In the genomic region with DNA sequence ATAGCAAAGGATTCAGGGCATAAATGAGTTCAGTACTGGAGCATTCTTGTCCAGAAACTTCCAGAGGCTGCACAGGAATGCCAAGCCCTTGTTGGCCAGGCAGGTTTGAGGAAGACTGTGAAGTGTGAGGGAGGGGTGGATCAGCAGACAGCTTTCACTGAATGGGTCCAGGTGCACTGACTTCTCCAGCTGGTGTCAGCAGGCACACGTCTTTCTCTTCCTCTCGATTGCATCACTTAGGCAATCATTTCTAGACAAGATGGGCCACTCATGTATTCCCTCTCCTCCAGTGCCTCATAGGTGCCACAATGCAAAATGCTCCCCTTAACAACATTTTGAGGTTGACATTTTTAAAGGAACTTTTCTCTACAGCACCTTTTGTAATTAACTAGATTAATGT, we compare ENCODE assay signal across 9 cellular contexts. TPM values are rescaled to one million over a fixed set of nuclear protein-coding genes. Genes with fewer than 3 reads are reported as not detected.
DNase-seq lines count a peak whose midpoint lies in the region; ATAC-seq and TF ChIP-seq lines count a peak whose summit lies in the region.
"Had no signal": no experiment of that assay in that cellular context is flagged by ENCODE, and none has a peak within 500 bp of the region (broad histone marks: within the 10 kb centered on the region; RNA-seq: fewer than 3 reads in every experiment).

No MANE protein-coding gene starts in this region.

- peak; percentile 2 for DNase-seq in NCI-H748 treated with DMSO at 0.1 percent for 48 hours (lab: John Stamatoyannopoulos, UW)
- no peak for DNase-seq in natural killer cell
- DNase-seq in globus pallidus (ENCODE audit: low spot score) = no peak
- no peak for DNase-seq in D341Med (ENCODE audit: low spot score)
- no peak for DNase-seq in osteocyte (ENCODE audit: extremely low spot score, unreplicated experiment)
- DNase-seq: amygdala had no signal

- no peaks in the 10 kb centered on the region for H3K36me3 ChIP-seq in liver (ENCODE audit: control insufficient read depth in 4 of 4, insufficient read depth in 3 of 4, low read depth in 1 of 4, low read length in 3 of 4)

- H3K4me1 Mint-ChIP-seq in natural killer cell (no peaks in the 10 kb centered on the region), osteocyte (ENCODE audit: unreplicated experiment) (peaks cover 17% of the 10 kb centered on the region)

- H3K27me3 Mint-ChIP-seq in natural killer cell (ENCODE audit: low read depth in 2 of 2) (peaks cover 0 to 3% of the 10 kb centered on the region in 2 donors), osteocyte (ENCODE audit: unreplicated experiment) (peaks cover 13% of the 10 kb centered on the region)

- H3K4me3 Mint-ChIP-seq in natural killer cell = no peak overlapping the region
- no peak overlapping the region for H3K4me3 Mint-ChIP-seq in osteocyte (ENCODE audit: unreplicated experiment)

- ATAC-seq in GM19023 (IDR thresholded peaks at IDR 0.05; ENCODE audit: unreplicated experiment) (peak; percentile 72), HG02981 (IDR thresholded peaks at IDR 0.05; ENCODE audit: unreplicated experiment) (peak; percentile 90), natural killer cell (no peak)

- H3K27me3 ChIP-seq in liver (ENCODE audit: control insufficient read depth in 4 of 4, insufficient read depth in 4 of 4, low read length in 3 of 4) = no peaks in the 10 kb centered on the region

- peaks cover 7% of the 10 kb centered on the region for H3K36me3 Mint-ChIP-seq in natural killer cell
- peaks cover 6% of the 10 kb centered on the region for H3K36me3 Mint-ChIP-seq in osteocyte (ENCODE audit: unreplicated experiment)

- H3K27ac Mint-ChIP-seq in natural killer cell (no peak overlapping the region), osteocyte (ENCODE audit: unreplicated experiment) (no peak overlapping the region)

- 11% methylated on average over 2 of the region's 2 CpGs for WGBS in liver

- H3K4me3 ChIP-seq in liver (ENCODE audit: low read depth in 1 of 3, low read length in 3 of 3) = no peak overlapping the region

- TF ChIP-seq CTCF in liver (IDR thresholded peaks at IDR 0.05; ENCODE audit: low read depth, low read length, missing input control) = peak; percentile 18
- TF ChIP-seq CTCF in natural killer cell (IDR thresholded peaks at IDR 0.05) = no peak
- no peak for TF ChIP-seq CTCF in osteocyte (IDR thresholded peaks at IDR 0.05)

- no peak overlapping the region for H3K9ac ChIP-seq in liver (ENCODE audit: low read depth in 1 of 2, low read length in 2 of 2)

- no peaks in the 10 kb centered on the region for H3K9me3 Mint-ChIP-seq in natural killer cell
- H3K9me3 Mint-ChIP-seq in osteocyte (ENCODE audit: unreplicated experiment) = no peaks in the 10 kb centered on the region

- H3K4me1 ChIP-seq in liver (ENCODE audit: control insufficient read depth in 4 of 4, insufficient read depth in 4 of 4, low read length in 3 of 4) = peaks cover 0 to 8% (median 2%) of the 10 kb centered on the region in 4 donors

- no peaks in the 10 kb centered on the region for H3K9me3 ChIP-seq in liver (ENCODE audit: control insufficient read depth in 4 of 4, low read length in 3 of 4)

- TF ChIP-seq RAD21 in liver (IDR thresholded peaks at IDR 0.05) = peak; percentile 71 to 72

- intact Hi-C loops in natural killer cell (cut with micrococcal nuclease) = no loop called here

- H3K27ac ChIP-seq in liver (ENCODE audit: low read depth in 1 of 2, low read length in 2 of 2) = no peak overlapping the region

TF ChIP-seq in liver, 16 proteins besides CTCF, POLR2A, EP300 and RAD21:
- TF ChIP-seq, protein P1, sequence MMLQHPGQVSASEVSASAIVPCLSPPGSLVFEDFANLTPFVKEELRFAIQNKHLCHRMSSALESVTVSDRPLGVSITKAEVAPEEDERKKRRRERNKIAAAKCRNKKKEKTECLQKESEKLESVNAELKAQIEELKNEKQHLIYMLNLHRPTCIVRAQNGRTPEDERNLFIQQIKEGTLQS (IDR thresholded peaks at IDR 0.05) = peak; percentile 86
- TF ChIP-seq HNF4A (conservative IDR thresholded peaks at IDR 0.05) = peak in 1 of 2 donors; percentile 6
- TF ChIP-seq, protein P2, sequence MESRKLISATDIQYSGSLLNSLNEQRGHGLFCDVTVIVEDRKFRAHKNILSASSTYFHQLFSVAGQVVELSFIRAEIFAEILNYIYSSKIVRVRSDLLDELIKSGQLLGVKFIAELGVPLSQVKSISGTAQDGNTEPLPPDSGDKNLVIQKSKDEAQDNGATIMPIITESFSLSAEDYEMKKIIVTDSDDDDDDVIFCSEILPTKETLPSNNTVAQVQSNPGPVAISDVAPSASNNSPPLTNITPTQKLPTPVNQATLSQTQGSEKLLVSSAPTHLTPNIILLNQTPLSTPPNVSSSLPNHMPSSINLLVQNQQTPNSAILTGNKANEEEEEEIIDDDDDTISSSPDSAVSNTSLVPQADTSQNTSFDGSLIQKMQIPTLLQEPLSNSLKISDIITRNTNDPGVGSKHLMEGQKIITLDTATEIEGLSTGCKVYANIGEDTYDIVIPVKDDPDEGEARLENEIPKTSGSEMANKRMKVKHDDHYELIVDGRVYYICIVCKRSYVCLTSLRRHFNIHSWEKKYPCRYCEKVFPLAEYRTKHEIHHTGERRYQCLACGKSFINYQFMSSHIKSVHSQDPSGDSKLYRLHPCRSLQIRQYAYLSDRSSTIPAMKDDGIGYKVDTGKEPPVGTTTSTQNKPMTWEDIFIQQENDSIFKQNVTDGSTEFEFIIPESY (IDR thresholded peaks at IDR 0.05) = no peak
- TF ChIP-seq, protein P3, sequence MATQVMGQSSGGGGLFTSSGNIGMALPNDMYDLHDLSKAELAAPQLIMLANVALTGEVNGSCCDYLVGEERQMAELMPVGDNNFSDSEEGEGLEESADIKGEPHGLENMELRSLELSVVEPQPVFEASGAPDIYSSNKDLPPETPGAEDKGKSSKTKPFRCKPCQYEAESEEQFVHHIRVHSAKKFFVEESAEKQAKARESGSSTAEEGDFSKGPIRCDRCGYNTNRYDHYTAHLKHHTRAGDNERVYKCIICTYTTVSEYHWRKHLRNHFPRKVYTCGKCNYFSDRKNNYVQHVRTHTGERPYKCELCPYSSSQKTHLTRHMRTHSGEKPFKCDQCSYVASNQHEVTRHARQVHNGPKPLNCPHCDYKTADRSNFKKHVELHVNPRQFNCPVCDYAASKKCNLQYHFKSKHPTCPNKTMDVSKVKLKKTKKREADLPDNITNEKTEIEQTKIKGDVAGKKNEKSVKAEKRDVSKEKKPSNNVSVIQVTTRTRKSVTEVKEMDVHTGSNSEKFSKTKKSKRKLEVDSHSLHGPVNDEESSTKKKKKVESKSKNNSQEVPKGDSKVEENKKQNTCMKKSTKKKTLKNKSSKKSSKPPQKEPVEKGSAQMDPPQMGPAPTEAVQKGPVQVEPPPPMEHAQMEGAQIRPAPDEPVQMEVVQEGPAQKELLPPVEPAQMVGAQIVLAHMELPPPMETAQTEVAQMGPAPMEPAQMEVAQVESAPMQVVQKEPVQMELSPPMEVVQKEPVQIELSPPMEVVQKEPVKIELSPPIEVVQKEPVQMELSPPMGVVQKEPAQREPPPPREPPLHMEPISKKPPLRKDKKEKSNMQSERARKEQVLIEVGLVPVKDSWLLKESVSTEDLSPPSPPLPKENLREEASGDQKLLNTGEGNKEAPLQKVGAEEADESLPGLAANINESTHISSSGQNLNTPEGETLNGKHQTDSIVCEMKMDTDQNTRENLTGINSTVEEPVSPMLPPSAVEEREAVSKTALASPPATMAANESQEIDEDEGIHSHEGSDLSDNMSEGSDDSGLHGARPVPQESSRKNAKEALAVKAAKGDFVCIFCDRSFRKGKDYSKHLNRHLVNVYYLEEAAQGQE (IDR thresholded peaks at IDR 0.05) = no peak

RNA-seq across cellular contexts. Expression of a gene that starts 15.6 kb away (rescaled TPM):
- under 1 TPM in 1 of 2 donors, not detected in 1; under 0.01 TPM for total RNA-seq in liver
- polyA plus RNA-seq in liver = not detected
- under 1 TPM; 0.14 to 0.90 (median 0.23) TPM for total RNA-seq in natural killer cell
- 0.11 TPM in 1 of 2 replicates, not detected in the other for total RNA-seq in osteocyte

RNA-seq across cellular contexts. Expression of a gene that starts 56.2 kb away (rescaled TPM):
- total RNA-seq in liver (10 to 100 TPM in 1 of 2 donors, 1 to 10 TPM in 1; 8.8 to 25.0 TPM), natural killer cell (10 to 100 TPM; 13.4 to 20.0 (median 14.9) TPM), osteocyte (30.1 and 34.2 TPM in 2 replicates)
- polyA plus RNA-seq in liver = 10 to 100 TPM in 1 of 2 donors, 1 to 10 TPM in 1; 9.9 to 12.9 TPM

Comparison
In these comparisons a context has a peak if more than half of its experiments do, and no peak if none do; other contexts are left out.
1. ATAC-seq: peak in GM19023 (single experiment) and HG02981 (single experiment); none in natural killer cell (0 of 3).